In genomic region chr13:45615501-45616101, GRCh38 we compare ENCODE assay signal across 9 cellular contexts. TPM values are rescaled to one million over a fixed set of nuclear protein-coding genes. Genes with fewer than 3 reads are reported as not detected.
A peak's percentile ranks its signal among the peaks of the same experiment; 100 is the strongest.
DNase-seq lines count a peak whose midpoint lies in the region; ATAC-seq lines count a peak whose summit lies in the region.
"Had no signal": no experiment of that assay in that cellular context is flagged by ENCODE, and none has a peak within 500 bp of the region (broad histone marks: within the 10 kb centered on the region; RNA-seq: fewer than 3 reads in every experiment).

ERICH6B (minus strand) TSS chr13:45615739; CDS start chr13:45597005, 18,734 bp downstream.

- DNase-seq in SK-MEL-5 (ENCODE audit: low read depth, low spot score) (peak; percentile 85), left cardiac atrium (peak; percentile 31), renal cortical epithelial cell (ENCODE audit: low read depth) (peak; percentile 6), mucosa of gallbladder (ENCODE audit: low spot score) (no peak), T-helper 1 cell (no peak), NCI-H2081 treated with DMSO at 0.1 percent for 48 hours (lab: John Stamatoyannopoulos, UW) (no peak), activated T-cell treated with anti-CD3 and anti-CD28 coated beads for 4 hours (no peak)

- WGBS in HUES64, result 7% methylated on average over 27 of the region's 27 CpGs

- in situ Hi-C loops in SK-MEL-5 (cut with HindIII; ENCODE audit: low pct_unique_long_range_greater_than_20kb, low sequenced_read_pairs), result no loop called here

- ATAC-seq in left cardiac atrium, result peak; percentile 73 to 98

- H3K9ac ChIP-seq in HUES64 (ENCODE audit: low read depth, low read length), result no peak within 1 kb of the TSS

- H3K27me3 ChIP-seq in HUES64 (ENCODE audit: insufficient read depth, low read length), result peaks cover 18% of the 10 kb centered on the region

- no peak within 1 kb of the TSS for H3K27ac ChIP-seq in HUES64 (ENCODE audit: low read depth, low read length)

- peak within 1 kb of the TSS; percentile 47 for H3K4me3 ChIP-seq in HUES64 (ENCODE audit: low read length)

- H3K4me1 ChIP-seq in HUES64 (ENCODE audit: insufficient read depth, low read length), result peaks cover 3% of the 10 kb centered on the region; the same call in 1 of the 2 replicates

- no peaks in the 10 kb centered on the region for H3K9me3 ChIP-seq in HUES64 (ENCODE audit: insufficient read depth, low read depth, low read length)

- H3K36me3 ChIP-seq in HUES64 (ENCODE audit: insufficient read depth, low read length), result no peaks in the 10 kb centered on the region

- intact Hi-C loops in left cardiac atrium (cut with DNase I), result no loop called here

RNA-seq across cellular contexts. Expression of gene ERICH6B, which starts in this region (rescaled TPM):
- polyA plus RNA-seq in HUES64 (2013, experiment 1 of 2), result not detected
- polyA plus RNA-seq in HUES64 (2013, experiment 2 of 2), result not detected
- total RNA-seq in SK-MEL-5 (2014; rRNA removed; shearing (Covaris generic)), result not detected in 2 replicates
- not detected in 2 replicates for polyA plus RNA-seq in SK-MEL-5 (2015; cell fraction: cytosol; rRNA removed)
- polyA plus RNA-seq in SK-MEL-5 (2015; cell fraction: nucleus; rRNA removed), result not detected in 2 replicates
- total RNA-seq in left cardiac atrium (not detected), renal cortical epithelial cell (not detected in 2 replicates), mucosa of gallbladder (not detected)
- total RNA-seq: bronchial epithelial cell had no signal

Comparison
In these comparisons a context has a peak if more than half of its experiments do, and no peak if none do; other contexts are left out.
1. Peak in DNase-seq in SK-MEL-5; RNA of the gene not detected or under 1 TPM.
2. Peak in DNase-seq and ATAC-seq in left cardiac atrium; RNA of the gene not detected or under 1 TPM.
3. Peak in DNase-seq in renal cortical epithelial cell; RNA of the gene not detected or under 1 TPM.